Comparison of ENCODE assay signal across 28 cellular contexts in the genomic region with DNA sequence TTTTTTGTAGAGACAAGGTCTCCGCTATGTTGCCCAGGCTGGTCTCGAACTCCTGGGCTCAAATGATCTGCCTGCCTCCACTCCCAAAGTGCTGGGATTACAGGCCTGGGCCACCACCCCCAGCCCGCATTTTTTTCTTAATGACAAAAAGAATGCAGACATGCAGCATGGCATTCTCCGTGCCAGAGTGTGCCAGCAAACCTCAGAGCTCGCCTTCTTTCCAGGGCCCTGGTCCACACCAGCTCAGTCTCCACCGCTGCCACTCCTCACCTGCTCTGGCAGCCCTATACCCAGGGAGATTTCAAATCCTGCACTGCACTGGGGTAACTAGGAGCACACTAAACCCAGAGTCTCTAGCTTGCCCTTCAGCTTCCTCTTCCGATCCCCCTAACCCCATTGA. TPM values are rescaled to one million over a fixed set of nuclear protein-coding genes. Genes with fewer than 3 reads are reported as not detected.
"Had no signal": no experiment of that assay in that cellular context is flagged by ENCODE, and none has a peak within 500 bp of the region (broad histone marks: within the 10 kb centered on the region; RNA-seq: fewer than 3 reads in every experiment).

No MANE protein-coding gene starts in this region.

- H3K4me3 ChIP-seq: K562 had no signal

- H3K36me3 Mint-ChIP-seq: activated CD4-positive, alpha-beta memory T cell treated with anti-CD3 and anti-CD28 coated beads for 36 hours; activated naive CD4-positive, alpha-beta T cell treated with anti-CD3 and anti-CD28 coated beads, Interleukin-2, amount 10 ng/mL, durations not matched to agents 7 days and 5 days; activated naive CD8-positive, alpha-beta T cell treated with anti-CD3 and anti-CD28 coated beads for 36 hours had no signal

- H3K4me3 Mint-ChIP-seq: activated CD4-positive, alpha-beta memory T cell treated with anti-CD3 and anti-CD28 coated beads for 36 hours; activated CD4-positive, alpha-beta T cell treated with anti-CD3 and anti-CD28 coated beads, Interleukin-2, amount 10 ng/mL, durations not matched to agents 7 days and 5 days; activated naive CD4-positive, alpha-beta T cell treated with anti-CD3 and anti-CD28 coated beads, Interleukin-2, amount 10 ng/mL, durations not matched to agents 7 days and 5 days; activated naive CD8-positive, alpha-beta T cell treated with anti-CD3 and anti-CD28 coated beads for 36 hours; activated T-cell treated with anti-CD3 and anti-CD28 coated beads, Interleukin-2, amount 50 U/mL, for 4 hours; activated T-helper 17 cell treated with anti-CD3 and anti-CD28 coated beads, Interleukin-2, amount 50 U/mL, for 72 hours; T-helper 17 cell had no signal

- H3K9me3 Mint-ChIP-seq: activated CD4-positive, alpha-beta memory T cell treated with anti-CD3 and anti-CD28 coated beads for 36 hours; activated CD4-positive, alpha-beta T cell treated with anti-CD3 and anti-CD28 coated beads, Interleukin-2, amount 10 ng/mL, durations not matched to agents 7 days and 5 days; activated naive CD4-positive, alpha-beta T cell treated with anti-CD3 and anti-CD28 coated beads, Interleukin-2, amount 10 ng/mL, durations not matched to agents 7 days and 5 days; activated naive CD8-positive, alpha-beta T cell treated with anti-CD3 and anti-CD28 coated beads for 36 hours; activated T-cell treated with anti-CD3 and anti-CD28 coated beads, Interleukin-2, amount 50 U/mL, for 4 hours; activated T-helper 17 cell treated with anti-CD3 and anti-CD28 coated beads, Interleukin-2, amount 50 U/mL, for 72 hours had no signal

- H3K27ac Mint-ChIP-seq: activated CD4-positive, alpha-beta memory T cell treated with anti-CD3 and anti-CD28 coated beads for 36 hours; activated CD4-positive, alpha-beta T cell treated with anti-CD3 and anti-CD28 coated beads, Interleukin-2, amount 10 ng/mL, durations not matched to agents 7 days and 5 days; activated naive CD4-positive, alpha-beta T cell treated with anti-CD3 and anti-CD28 coated beads, Interleukin-2, amount 10 ng/mL, durations not matched to agents 7 days and 5 days; activated naive CD8-positive, alpha-beta T cell treated with anti-CD3 and anti-CD28 coated beads for 36 hours; activated T-helper 17 cell treated with anti-CD3 and anti-CD28 coated beads, Interleukin-2, amount 50 U/mL, for 72 hours; T-helper 17 cell had no signal

- DNase-seq: activated CD4-positive, alpha-beta memory T cell treated with anti-CD3 and anti-CD28 coated beads for 36 hours; activated CD4-positive, alpha-beta T cell treated with anti-CD3 and anti-CD28 coated beads, Interleukin-2, amount 10 ng/mL, durations not matched to agents 7 days and 5 days; activated CD4-positive, CD25-positive, alpha-beta regulatory T cell; activated CD8-positive, alpha-beta memory T cell treated with anti-CD3 and anti-CD28 coated beads for 24 hours; activated gamma-delta T cell treated with Interleukin-2 at 50 U/mL for 16 hours; activated naive CD4-positive, alpha-beta T cell treated with anti-CD3 and anti-CD28 coated beads, Interleukin-2, amount 10 ng/mL, durations not matched to agents 7 days and 5 days; activated naive CD8-positive, alpha-beta T cell treated with anti-CD3 and anti-CD28 coated beads for 36 hours; activated T-cell treated with anti-CD3 and anti-CD28 coated beads, Interleukin-2, amount 50 U/mL, for 4 hours; Karpas-422; MM.1S; NCI-H1092 treated with DMSO at 0.1 percent for 48 hours; NCI-H1417 treated with DMSO at 0.1 percent for 48 hours; NCI-H1694; NCI-H2029; NCI-H2107; NCI-H2171 treated with DMSO at 0.1 percent for 48 hours; NCI-H226; NCI-H526; NCI-H774; OCI-M1; Right ventricle myocardium superior; RPMI8226; T-helper 17 cell; T-helper 9 cell had no signal

- H3K4me1 Mint-ChIP-seq: activated CD4-positive, alpha-beta T cell treated with anti-CD3 and anti-CD28 coated beads, Interleukin-2, amount 10 ng/mL, durations not matched to agents 7 days and 5 days; activated naive CD8-positive, alpha-beta T cell treated with anti-CD3 and anti-CD28 coated beads for 36 hours; activated T-helper 17 cell treated with anti-CD3 and anti-CD28 coated beads, Interleukin-2, amount 50 U/mL, for 72 hours had no signal

- H3K27me3 Mint-ChIP-seq: activated CD4-positive, alpha-beta T cell treated with anti-CD3 and anti-CD28 coated beads, Interleukin-2, amount 10 ng/mL, durations not matched to agents 7 days and 5 days had no signal

- ATAC-seq: activated T-cell treated with anti-CD3 and anti-CD28 coated beads, Interleukin-2, amount 50 U/mL, for 4 hours; activated T-helper 17 cell treated with anti-CD3 and anti-CD28 coated beads, Interleukin-2, amount 50 U/mL, for 72 hours; K562; Panc1; T-helper 17 cell had no signal

RNA-seq across cellular contexts. Expression of a gene that starts 41.7 kb away (rescaled TPM):
- total RNA-seq: activated CD4-positive, alpha-beta memory T cell treated with anti-CD3 and anti-CD28 coated beads for 36 hours; activated CD4-positive, alpha-beta T cell treated with anti-CD3 and anti-CD28 coated beads, Interleukin-2, amount 10 ng/mL, durations not matched to agents 7 days and 5 days; activated naive CD8-positive, alpha-beta T cell treated with anti-CD3 and anti-CD28 coated beads for 36 hours; activated T-cell treated with anti-CD3 and anti-CD28 coated beads, Interleukin-2, amount 50 U/mL, for 4 hours; Right ventricle myocardium superior; T-helper 17 cell had no signal

RNA-seq across cellular contexts. Expression of a gene that starts 51.7 kb away (rescaled TPM):
- total RNA-seq: activated CD4-positive, alpha-beta memory T cell treated with anti-CD3 and anti-CD28 coated beads for 36 hours; activated CD4-positive, alpha-beta T cell treated with anti-CD3 and anti-CD28 coated beads, Interleukin-2, amount 10 ng/mL, durations not matched to agents 7 days and 5 days; activated naive CD8-positive, alpha-beta T cell treated with anti-CD3 and anti-CD28 coated beads for 36 hours; cardiac septum; Right ventricle myocardium superior; T-helper 17 cell had no signal
